ENCODE assay signal across 13 cellular contexts in genomic region chr1:24725209-24725651, GRCh38. TPM values are rescaled to one million over a fixed set of nuclear protein-coding genes. Genes with fewer than 3 reads are reported as not detected.
DNase-seq lines count a peak whose midpoint lies in the region; ATAC-seq, FAIRE-seq and TF ChIP-seq lines count a peak whose summit lies in the region.
"Had no signal": no experiment of that assay in that cellular context is flagged by ENCODE, and none has a peak within 500 bp of the region (broad histone marks: within the 10 kb centered on the region; RNA-seq: fewer than 3 reads in every experiment).

No MANE protein-coding gene starts in this region.

- FAIRE-seq in H54 (lab: Jason Lieb, UNC) = no peak
- FAIRE-seq: GM19239 had no signal

- peak overlapping the region; percentile 26; the same call in 1 of the 2 replicates for H3K27ac ChIP-seq in VCaP
- H3K27ac ChIP-seq in iPS-20b (ENCODE audit: low read length) = peak overlapping the region; percentile 62
- H3K27ac ChIP-seq in spleen = peak overlapping the region in 6 of 8 donors; percentile 15 to 79 (median 54)
- H3K27ac ChIP-seq: psoas muscle had no signal

- H3K36me3 Mint-ChIP-seq in activated CD8-positive, alpha-beta memory T cell treated with anti-CD3 and anti-CD28 coated beads, Interleukin-2, amount 10 ng/mL, durations not matched to agents 7 days and 5 days = no peaks in the 10 kb centered on the region

- no peaks in the 10 kb centered on the region for H3K36me3 ChIP-seq in iPS-20b (ENCODE audit: insufficient read depth, low read depth, low read length)
- H3K36me3 ChIP-seq in spleen = no peaks in the 10 kb centered on the region

- peaks cover 20% of the 10 kb centered on the region; the same call in 1 of the 2 replicates for H3K4me1 ChIP-seq in iPS-20b (ENCODE audit: insufficient read depth, low read length)
- H3K4me1 ChIP-seq in spleen = peaks cover 0 to 75% (median 35%) of the 10 kb centered on the region in 6 donors

- H3K4me3 ChIP-seq in iPS-20b (ENCODE audit: low read length) = peak overlapping the region; percentile 3; the same call in 1 of the 2 replicates
- peak overlapping the region in 1 of 8 donors; percentile 20 for H3K4me3 ChIP-seq in spleen
- H3K4me3 ChIP-seq: psoas muscle had no signal

- CTCF ChIA-PET in activated CD8-positive, alpha-beta memory T cell treated with anti-CD3 and anti-CD28 coated beads, Interleukin-2, amount 10 ng/mL, durations not matched to agents 7 days and 5 days (lab: Charles Lee) = interaction anchor here (0.6 to 3.2 kb wide), 3 partner anchors 8 to 37 kb away, joined by 3 to 11 read pairs (median 3); no protein-coding TSS in a partner anchor

- H3K27me3 Mint-ChIP-seq in activated CD8-positive, alpha-beta memory T cell treated with anti-CD3 and anti-CD28 coated beads, Interleukin-2, amount 10 ng/mL, durations not matched to agents 7 days and 5 days = peaks cover 13% of the 10 kb centered on the region

- peak overlapping the region; percentile 68; the same call in 1 of the 2 replicates for H3K9ac ChIP-seq in iPS-20b (ENCODE audit: low read depth, low read length)

- TF ChIP-seq CTCF in VCaP (conservative IDR thresholded peaks at IDR 0.05) (no peak), spleen (IDR thresholded peaks at IDR 0.05 in 8 of 11, conservative IDR thresholded peaks at IDR 0.05 in 3 of 11) (no peak)

- intact Hi-C loops in spleen (cut with DNase I; ENCODE audit: low total_unique reads) = no loop called here

- H3K9me3 ChIP-seq in iPS-20b (ENCODE audit: insufficient read depth, low read depth, low read length) (no peaks in the 10 kb centered on the region), spleen (no peaks in the 10 kb centered on the region)
- H3K9me3 ChIP-seq: psoas muscle had no signal

- no peak for ATAC-seq in activated CD8-positive, alpha-beta memory T cell treated with anti-CD3 and anti-CD28 coated beads, Interleukin-2, amount 10 ng/mL, durations not matched to agents 7 days and 5 days
- no peak for ATAC-seq in GM21423 (IDR thresholded peaks at IDR 0.05; ENCODE audit: unreplicated experiment)
- ATAC-seq in GM18861 (IDR thresholded peaks at IDR 0.05; ENCODE audit: unreplicated experiment) = no peak

- H3K27ac Mint-ChIP-seq in activated CD8-positive, alpha-beta memory T cell treated with anti-CD3 and anti-CD28 coated beads, Interleukin-2, amount 10 ng/mL, durations not matched to agents 7 days and 5 days = no peak overlapping the region
- H3K27ac Mint-ChIP-seq: activated naive CD4-positive, alpha-beta T cell treated with anti-CD3 and anti-CD28 coated beads for 36 hours had no signal

- H3K4me3 Mint-ChIP-seq in activated CD8-positive, alpha-beta memory T cell treated with anti-CD3 and anti-CD28 coated beads, Interleukin-2, amount 10 ng/mL, durations not matched to agents 7 days and 5 days = no peak overlapping the region
- H3K4me3 Mint-ChIP-seq: activated naive CD4-positive, alpha-beta T cell treated with anti-CD3 and anti-CD28 coated beads for 36 hours had no signal

- peaks cover 5% of the 10 kb centered on the region for H3K9me3 Mint-ChIP-seq in activated CD8-positive, alpha-beta memory T cell treated with anti-CD3 and anti-CD28 coated beads, Interleukin-2, amount 10 ng/mL, durations not matched to agents 7 days and 5 days (ENCODE audit: low read depth)

- TF ChIP-seq POLR2A in H54 (IDR thresholded peaks at IDR 0.05; ENCODE audit: low read depth, low read length) (no peak), spleen (IDR thresholded peaks at IDR 0.05) (no peak)

- WGBS in spleen, 5 donors = 64 to 78% (median 72%) methylated on average over 5 of the region's 5 CpGs

- H3K27me3 ChIP-seq in iPS-20b (ENCODE audit: insufficient read depth, low read length) (no peaks in the 10 kb centered on the region), spleen (replicated peaks in 1 of 7) (no peaks in the 10 kb centered on the region)

- peaks cover 13% of the 10 kb centered on the region for H3K4me1 Mint-ChIP-seq in activated CD8-positive, alpha-beta memory T cell treated with anti-CD3 and anti-CD28 coated beads, Interleukin-2, amount 10 ng/mL, durations not matched to agents 7 days and 5 days

- DNase-seq in H54 (ENCODE audit: insufficient read length, low spot score) = peak; percentile 60
- no peak for DNase-seq in spleen
- DNase-seq in activated CD8-positive, alpha-beta memory T cell treated with anti-CD3 and anti-CD28 coated beads, Interleukin-2, amount 10 ng/mL, durations not matched to agents 7 days and 5 days = no peak
- DNase-seq in NCI-H1417 treated with DMSO at 0.1 percent for 48 hours (lab: John Stamatoyannopoulos, UW) = no peak
- DNase-seq: activated naive CD4-positive, alpha-beta T cell treated with anti-CD3 and anti-CD28 coated beads for 36 hours; DND-41; NCI-H2081 treated with DMSO at 0.1 percent for 48 hours; psoas muscle had no signal

RNA-seq across cellular contexts. Expression of gene CLIC4, which starts 20.0 kb away (rescaled TPM):
- total RNA-seq in spleen = 10 to 100 TPM; 60.9 to 99.6 (median 73.8) TPM
- polyA plus RNA-seq in spleen = 10 to 100 TPM; 17.0 to 32.2 (median 27.0) TPM
- 10 to 100 TPM; 16.9 to 23.0 TPM for total RNA-seq in activated CD8-positive, alpha-beta memory T cell treated with anti-CD3 and anti-CD28 coated beads, Interleukin-2, amount 10 ng/mL, durations not matched to agents 7 days and 5 days
